7 cellular contexts compared by ENCODE assay signal in the genomic region with DNA sequence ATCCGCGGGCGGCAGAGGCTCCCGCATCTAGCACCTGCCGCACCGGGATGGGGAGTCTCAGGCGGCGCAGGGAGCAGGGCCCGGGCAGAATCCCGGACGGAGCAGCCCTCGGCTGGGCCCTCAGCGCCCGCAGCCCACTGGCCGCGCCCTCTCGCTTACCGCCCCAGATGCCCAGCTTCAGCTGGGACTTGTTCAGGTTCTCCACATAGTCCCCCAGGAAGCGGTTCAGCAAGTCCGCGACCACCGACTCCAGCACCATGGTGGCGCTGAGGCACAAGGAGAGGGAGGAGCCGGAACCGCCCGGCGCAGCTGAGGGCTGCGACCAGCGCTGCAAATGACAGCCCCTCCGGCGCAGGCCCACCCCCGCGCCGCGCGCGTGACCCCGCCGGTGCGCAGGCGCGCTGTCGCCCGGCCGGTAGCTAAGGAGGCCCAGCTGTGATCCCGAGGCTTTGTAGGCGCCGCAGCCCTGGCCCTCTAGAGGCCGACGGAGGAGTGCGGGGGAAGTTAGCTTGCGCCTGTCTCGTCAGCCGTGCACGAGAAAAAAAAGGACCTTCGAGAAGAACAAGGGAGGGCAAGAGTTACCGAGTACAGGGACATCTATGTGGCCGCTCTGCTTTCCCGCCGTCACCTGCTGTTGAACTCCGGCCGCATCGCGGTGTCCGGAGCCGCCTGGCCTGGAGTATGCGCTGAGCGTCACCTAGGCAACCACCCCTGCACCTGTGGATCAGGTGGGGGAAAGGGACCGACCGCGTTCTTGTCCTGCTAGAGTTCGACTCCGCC. TPM values are rescaled to one million over a fixed set of nuclear protein-coding genes. Genes with fewer than 3 reads are reported as not detected.
DNase-seq lines count a peak whose midpoint lies in the region; ATAC-seq, FAIRE-seq and TF ChIP-seq lines count a peak whose summit lies in the region.

A gene with protein sequence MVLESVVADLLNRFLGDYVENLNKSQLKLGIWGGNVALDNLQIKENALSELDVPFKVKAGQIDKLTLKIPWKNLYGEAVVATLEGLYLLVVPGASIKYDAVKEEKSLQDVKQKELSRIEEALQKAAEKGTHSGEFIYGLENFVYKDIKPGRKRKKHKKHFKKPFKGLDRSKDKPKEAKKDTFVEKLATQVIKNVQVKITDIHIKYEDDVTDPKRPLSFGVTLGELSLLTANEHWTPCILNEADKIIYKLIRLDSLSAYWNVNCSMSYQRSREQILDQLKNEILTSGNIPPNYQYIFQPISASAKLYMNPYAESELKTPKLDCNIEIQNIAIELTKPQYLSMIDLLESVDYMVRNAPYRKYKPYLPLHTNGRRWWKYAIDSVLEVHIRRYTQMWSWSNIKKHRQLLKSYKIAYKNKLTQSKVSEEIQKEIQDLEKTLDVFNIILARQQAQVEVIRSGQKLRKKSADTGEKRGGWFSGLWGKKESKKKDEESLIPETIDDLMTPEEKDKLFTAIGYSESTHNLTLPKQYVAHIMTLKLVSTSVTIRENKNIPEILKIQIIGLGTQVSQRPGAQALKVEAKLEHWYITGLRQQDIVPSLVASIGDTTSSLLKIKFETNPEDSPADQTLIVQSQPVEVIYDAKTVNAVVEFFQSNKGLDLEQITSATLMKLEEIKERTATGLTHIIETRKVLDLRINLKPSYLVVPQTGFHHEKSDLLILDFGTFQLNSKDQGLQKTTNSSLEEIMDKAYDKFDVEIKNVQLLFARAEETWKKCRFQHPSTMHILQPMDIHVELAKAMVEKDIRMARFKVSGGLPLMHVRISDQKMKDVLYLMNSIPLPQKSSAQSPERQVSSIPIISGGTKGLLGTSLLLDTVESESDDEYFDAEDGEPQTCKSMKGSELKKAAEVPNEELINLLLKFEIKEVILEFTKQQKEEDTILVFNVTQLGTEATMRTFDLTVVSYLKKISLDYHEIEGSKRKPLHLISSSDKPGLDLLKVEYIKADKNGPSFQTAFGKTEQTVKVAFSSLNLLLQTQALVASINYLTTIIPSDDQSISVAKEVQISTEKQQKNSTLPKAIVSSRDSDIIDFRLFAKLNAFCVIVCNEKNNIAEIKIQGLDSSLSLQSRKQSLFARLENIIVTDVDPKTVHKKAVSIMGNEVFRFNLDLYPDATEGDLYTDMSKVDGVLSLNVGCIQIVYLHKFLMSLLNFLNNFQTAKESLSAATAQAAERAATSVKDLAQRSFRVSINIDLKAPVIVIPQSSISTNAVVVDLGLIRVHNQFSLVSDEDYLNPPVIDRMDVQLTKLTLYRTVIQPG (N-terminal part only) (minus strand): TSS at position 332 of the 780 bp plus-strand sequence. CDS start 73 bp downstream, at position 259.

- no peaks in the 10 kb centered on the region for H3K9me3 Mint-ChIP-seq in T-helper 2 cell treated with Interferon-gamma antibody and Interleukin-4, amounts not matched to agents 5 μg/mL and 100 μg/mL, for 36 hours
- H3K9me3 Mint-ChIP-seq in astrocyte (ENCODE audit: unreplicated experiment) = no peaks in the 10 kb centered on the region

- H3K4me3 ChIP-seq in astrocyte (ENCODE audit: insufficient read depth, low read depth, low read length) = peak within 1 kb of the TSS; percentile 72

- H3K79me2 ChIP-seq in astrocyte (ENCODE audit: insufficient read depth, low read length) = peaks cover 29% of the 10 kb centered on the region

- peak; percentile 77 to 82 for DNase-seq in NCI-H1930 (lab: John Stamatoyannopoulos, UW)
- DNase-seq in T-helper 2 cell treated with Interferon-gamma antibody and Interleukin-4, amounts not matched to agents 5 μg/mL and 100 μg/mL, for 36 hours (ENCODE audit: low spot score) = peak; percentile 95
- DNase-seq in astrocyte (ENCODE audit: low read depth) = peak; percentile 79
- DNase-seq in hepatic stellate cell (ENCODE audit: low spot score) = peak; percentile 95
- DNase-seq in retina = peak; percentile 97

- H3K27me3 Mint-ChIP-seq in T-helper 2 cell treated with Interferon-gamma antibody and Interleukin-4, amounts not matched to agents 5 μg/mL and 100 μg/mL, for 36 hours (ENCODE audit: low read depth) = peaks cover 37% of the 10 kb centered on the region
- H3K27me3 Mint-ChIP-seq in astrocyte (ENCODE audit: low read depth, unreplicated experiment) = peaks cover 25% of the 10 kb centered on the region

- H3K9ac ChIP-seq in astrocyte (ENCODE audit: low read length) = peak within 1 kb of the TSS; percentile 86

- peak within 1 kb of the TSS; percentile 95 for H2AFZ ChIP-seq in astrocyte (ENCODE audit: low read depth, low read length)

- no peaks in the 10 kb centered on the region for H3K9me3 ChIP-seq in astrocyte (ENCODE audit: insufficient read depth, low read depth, low read length)

- peak within 1 kb of the TSS; percentile 67 for H3K27ac ChIP-seq in astrocyte (ENCODE audit: low read depth, low read length)

- ATAC-seq in GM18502 (IDR thresholded peaks at IDR 0.05; ENCODE audit: poor library complexity, unreplicated experiment) (peak; percentile 88), HG02943 (IDR thresholded peaks at IDR 0.05; ENCODE audit: low read depth, unreplicated experiment) (peak; percentile 89)

- no peaks in the 10 kb centered on the region for H3K36me3 ChIP-seq in astrocyte (ENCODE audit: insufficient read depth, low read length)

- peaks cover 12% of the 10 kb centered on the region for H3K4me1 ChIP-seq in astrocyte (ENCODE audit: insufficient read depth, low read length)

- peak; percentile 66 for TF ChIP-seq CTCF in astrocyte (IDR thresholded peaks at IDR 0.05; ENCODE audit: insufficient read depth, low read depth, low read length)

- H3K27me3 ChIP-seq in astrocyte (ENCODE audit: insufficient read depth, low read length) = peaks cover 14% of the 10 kb centered on the region

- peak within 1 kb of the TSS; percentile 98 for H3K4me2 ChIP-seq in astrocyte (ENCODE audit: low read length)

- peaks cover 10% of the 10 kb centered on the region for H3K36me3 Mint-ChIP-seq in T-helper 2 cell treated with Interferon-gamma antibody and Interleukin-4, amounts not matched to agents 5 μg/mL and 100 μg/mL, for 36 hours (ENCODE audit: low read depth)
- no peaks in the 10 kb centered on the region for H3K36me3 Mint-ChIP-seq in astrocyte (ENCODE audit: low read depth, unreplicated experiment)

- H3K4me3 Mint-ChIP-seq in T-helper 2 cell treated with Interferon-gamma antibody and Interleukin-4, amounts not matched to agents 5 μg/mL and 100 μg/mL, for 36 hours = peak within 1 kb of the TSS; percentile 92
- H3K4me3 Mint-ChIP-seq in astrocyte (ENCODE audit: unreplicated experiment) = peak within 1 kb of the TSS; percentile 92

- peaks cover 29% of the 10 kb centered on the region for H3K4me1 Mint-ChIP-seq in T-helper 2 cell treated with Interferon-gamma antibody and Interleukin-4, amounts not matched to agents 5 μg/mL and 100 μg/mL, for 36 hours (ENCODE audit: low read depth)
- peaks cover 2% of the 10 kb centered on the region for H3K4me1 Mint-ChIP-seq in astrocyte (ENCODE audit: low read depth, unreplicated experiment)

- peak within 1 kb of the TSS; percentile 95 for H3K27ac Mint-ChIP-seq in T-helper 2 cell treated with Interferon-gamma antibody and Interleukin-4, amounts not matched to agents 5 μg/mL and 100 μg/mL, for 36 hours
- peak within 1 kb of the TSS; percentile 54 for H3K27ac Mint-ChIP-seq in astrocyte (ENCODE audit: unreplicated experiment)

- no peak for FAIRE-seq in astrocyte (lab: Jason Lieb, UNC)

- H4K20me1 ChIP-seq in astrocyte (ENCODE audit: insufficient read depth, low read length) = peaks cover 23% of the 10 kb centered on the region

RNA-seq across cellular contexts. Expression of the gene that starts here (rescaled TPM):
- total RNA-seq in astrocyte = 33.6 and 35.4 TPM in 2 replicates

Comparison
In these comparisons a context has a peak if more than half of its experiments do, and no peak if none do; other contexts are left out.
1. Peak in every context shown above with its lines: DNase-seq, ATAC-seq, H3K4me3 ChIP-seq and H3K27ac ChIP-seq.